28 cellular contexts compared by ENCODE assay signal in genomic region chr22:50225200-50225969, GRCh38.
"Had no signal": no experiment of that assay in that cellular context is flagged by ENCODE, and none has a peak within 500 bp of the region (broad histone marks: within the 10 kb centered on the region; RNA-seq: fewer than 3 reads in every experiment).

No MANE protein-coding gene starts in this region.

- H3K27ac ChIP-seq: brain microvascular endothelial cell, cardiac muscle cell, Peyer's patch, SK-N-MC had no signal

- ATAC-seq: activated T-cell treated with anti-CD3 and anti-CD28 coated beads, Interleukin-2, amount 50 U/mL, for 4 hours; T-cell had no signal

- H3K4me3 ChIP-seq: cardiac muscle cell, MG63, Peyer's patch, SK-N-MC had no signal

- DNase-seq: activated B cell treated with CpG ODN at 0.5 μM for 24 hours; activated CD4-positive, alpha-beta memory T cell treated with anti-CD3 and anti-CD28 coated beads for 36 hours; activated CD4-positive, alpha-beta T cell treated with anti-CD3 and anti-CD28 coated beads for 1 hour; activated CD4-positive, alpha-beta T cell treated with anti-CD3 and anti-CD28 coated beads, Interleukin-2, amount 10 ng/mL, durations not matched to agents 24 days and 14 days; activated CD8-positive, alpha-beta memory T cell treated with anti-CD3 and anti-CD28 coated beads for 24 hours; activated gamma-delta T cell; activated naive CD4-positive, alpha-beta T cell treated with anti-CD3 and anti-CD28 coated beads, Interleukin-2, amount 10 ng/mL, durations not matched to agents 7 days and 5 days; activated naive CD8-positive, alpha-beta T cell treated with anti-CD3 and anti-CD28 coated beads for 36 hours; activated T-cell treated with anti-CD3 and anti-CD28 coated beads, Interleukin-2, amount 50 U/mL, for 4 hours; brain microvascular endothelial cell; MG63; MV-4-11; NCI-H1092 treated with DMSO at 0.1 percent for 48 hours; NCI-H1417 treated with DMSO at 0.1 percent for 48 hours; NCI-H1694; NCI-H2029; NCI-H2107; NCI-H345; NCI-H510A; NCI-H526 treated with DMSO at 0.1 percent for 48 hours; Peyer's patch; SIG-M5; T-cell; T-helper 2 cell; T1000 had no signal

- H3K9me3 ChIP-seq: MG63, Peyer's patch had no signal

- FAIRE-seq: TTC549 had no signal

- H3K27me3 ChIP-seq: brain microvascular endothelial cell, cardiac muscle cell, MG63, Peyer's patch had no signal

- H3K4me1 ChIP-seq: Peyer's patch had no signal
